In genomic region chr5:155780274-155780673, GRCh38 we compare ENCODE assay signal across 23 cellular contexts.
"Had no signal": no experiment of that assay in that cellular context is flagged by ENCODE, and none has a peak within 500 bp of the region (broad histone marks: within the 10 kb centered on the region; RNA-seq: fewer than 3 reads in every experiment).

No MANE protein-coding gene starts in this region.

- H3K4me3 ChIP-seq: colonic mucosa, coronary artery, dorsolateral prefrontal cortex, esophagus muscularis mucosa, esophagus squamous epithelium, gastrocnemius medialis, gastroesophageal sphincter, heart left ventricle, heart right ventricle had no signal

- H3K36me3 ChIP-seq: colonic mucosa, esophagus muscularis mucosa, esophagus squamous epithelium, gastrocnemius medialis, gastroesophageal sphincter, heart left ventricle, heart right ventricle had no signal

- H3K4me1 ChIP-seq: colonic mucosa, esophagus muscularis mucosa, esophagus squamous epithelium, foreskin keratinocyte, gastroesophageal sphincter had no signal

- DNase-seq: colonic mucosa; cortex of kidney; dermis blood vessel endothelial cell; dorsolateral prefrontal cortex; effector CD4-positive, alpha-beta T cell; effector CD8-positive, alpha-beta T cell; effector memory CD4-positive, alpha-beta T cell; effector memory CD8-positive, alpha-beta T cell; endodermal cell; erythroblast; esophagus squamous epithelium; foreskin fibroblast; foreskin keratinocyte; foreskin melanocyte; gastrocnemius medialis; glutamatergic neuron; head of caudate nucleus; heart left ventricle; heart right ventricle had no signal

- H3K27ac ChIP-seq: colonic mucosa, coronary artery, dorsolateral prefrontal cortex, epithelial cell of prostate, esophagus muscularis mucosa, esophagus squamous epithelium, foreskin keratinocyte, gastrocnemius medialis, gastroesophageal sphincter, heart left ventricle, heart right ventricle had no signal

- H3K9me3 ChIP-seq: colonic mucosa, esophagus muscularis mucosa, esophagus squamous epithelium, gastrocnemius medialis, gastroesophageal sphincter had no signal

- H3K27me3 ChIP-seq: colonic mucosa, dorsolateral prefrontal cortex, esophagus muscularis mucosa, esophagus squamous epithelium, foreskin keratinocyte, gastrocnemius medialis, gastroesophageal sphincter, heart left ventricle, heart right ventricle had no signal
